ENCODE assay signal across 9 cellular contexts in the genomic region with DNA sequence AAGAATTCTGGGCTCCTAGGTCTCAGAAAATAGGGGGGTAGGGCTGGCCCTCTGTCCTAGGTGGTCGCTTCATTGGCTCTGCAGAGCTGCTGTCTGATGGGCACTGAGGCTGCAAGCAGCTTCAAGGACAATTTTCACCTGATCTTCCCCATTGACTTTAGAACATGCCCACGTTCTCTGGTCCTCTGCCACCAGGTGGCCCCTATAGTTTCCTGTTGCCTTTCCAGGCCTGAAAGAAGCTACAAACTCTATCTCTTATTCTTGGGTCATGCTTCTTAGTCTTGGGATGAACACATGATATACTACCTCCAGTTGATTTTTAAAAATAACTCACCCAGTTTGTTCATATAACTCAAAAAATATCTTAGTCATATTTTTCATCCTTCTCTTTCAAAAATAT. TPM values are rescaled to one million over a fixed set of nuclear protein-coding genes. Genes with fewer than 3 reads are reported as not detected.
A peak's percentile ranks its signal among the peaks of the same experiment; 100 is the strongest.
DNase-seq lines count a peak whose midpoint lies in the region; ATAC-seq and TF ChIP-seq lines count a peak whose summit lies in the region.
"Had no signal": no experiment of that assay in that cellular context is flagged by ENCODE, and none has a peak within 500 bp of the region (broad histone marks: within the 10 kb centered on the region; RNA-seq: fewer than 3 reads in every experiment).

No MANE protein-coding gene starts in this region.

- peak; percentile 53 for ATAC-seq in activated T-helper 17 cell treated with anti-CD3 and anti-CD28 coated beads, Interleukin-2, amount 50 U/mL, for 72 hours (replicated peaks)
- ATAC-seq in HG02852 (IDR thresholded peaks at IDR 0.05; ENCODE audit: unreplicated experiment) (no peak), gastroesophageal sphincter (no peak)

- H3K27ac ChIP-seq in AG04450 (ENCODE audit: low read depth, low read length): no peak overlapping the region
- no peak overlapping the region for H3K27ac ChIP-seq in gastroesophageal sphincter

- H3K4me1 Mint-ChIP-seq in activated T-helper 17 cell treated with anti-CD3 and anti-CD28 coated beads, Interleukin-2, amount 50 U/mL, for 72 hours: no peaks in the 10 kb centered on the region

- H3K9me3 ChIP-seq in AG04450 (ENCODE audit: control insufficient read depth, insufficient read depth, low read length) (no peaks in the 10 kb centered on the region; the same call in 1 of the 2 replicates), gastroesophageal sphincter (no peaks in the 10 kb centered on the region)

- no peaks in the 10 kb centered on the region for H3K4me1 ChIP-seq in gastroesophageal sphincter

- H3K36me3 ChIP-seq in gastroesophageal sphincter: no peaks in the 10 kb centered on the region

- no peak overlapping the region for H3K4me3 Mint-ChIP-seq in activated T-helper 17 cell treated with anti-CD3 and anti-CD28 coated beads, Interleukin-2, amount 50 U/mL, for 72 hours
- H3K4me3 Mint-ChIP-seq: stimulated activated naive CD8-positive, alpha-beta T cell treated with anti-CD3 and anti-CD28 coated beads, Interleukin-15, Interleukin-2, amounts not matched to agents 100 ng/mL and 50 ng/mL, for 24 hours had no signal

- peaks cover 5% of the 10 kb centered on the region for H3K27me3 Mint-ChIP-seq in activated T-helper 17 cell treated with anti-CD3 and anti-CD28 coated beads, Interleukin-2, amount 50 U/mL, for 72 hours

- TF ChIP-seq EP300 in gastroesophageal sphincter (IDR thresholded peaks at IDR 0.05): no peak

- POLR2A ChIA-PET in AG04450 (lab: Yijun Ruan, JAX): no interaction called here

- TF ChIP-seq CTCF in AG04450 (IDR thresholded peaks at IDR 0.05; ENCODE audit: low read depth, low read length): peak; percentile 37
- peak; percentile 64 for TF ChIP-seq CTCF in GM12873 (IDR thresholded peaks at IDR 0.05; ENCODE audit: insufficient read depth, low read depth, low read length, missing control alignments)
- TF ChIP-seq CTCF in gastroesophageal sphincter (IDR thresholded peaks at IDR 0.05): peak in 1 of 4 experiments; percentile 19

- 60% methylated on average over 2 of the region's 2 CpGs for WGBS in gastroesophageal sphincter (ENCODE audit: low coverage in 1 of 2), 2 donors

- DNase-seq in AG04450 (ENCODE audit: low read depth, low spot score): no peak
- peak; percentile 45 for DNase-seq in NCI-H748 (lab: John Stamatoyannopoulos, UW; ENCODE audit: unreplicated experiment)
- DNase-seq in kidney glomerular epithelial cell (lab: John Stamatoyannopoulos, UW): peak; percentile 24
- peak; percentile 18 for DNase-seq in superior temporal gyrus (ENCODE audit: extremely low spot score)

- no peaks in the 10 kb centered on the region for H3K27me3 ChIP-seq in AG04450 (ENCODE audit: control insufficient read depth, insufficient read depth, low read length)
- peaks cover 9% of the 10 kb centered on the region for H3K27me3 ChIP-seq in gastroesophageal sphincter

- no peaks in the 10 kb centered on the region for H3K9me3 Mint-ChIP-seq in activated T-helper 17 cell treated with anti-CD3 and anti-CD28 coated beads, Interleukin-2, amount 50 U/mL, for 72 hours
- H3K9me3 Mint-ChIP-seq: stimulated activated naive CD8-positive, alpha-beta T cell treated with anti-CD3 and anti-CD28 coated beads, Interleukin-15, Interleukin-2, amounts not matched to agents 100 ng/mL and 50 ng/mL, for 24 hours had no signal

- H3K4me3 ChIP-seq in AG04450 (ENCODE audit: low read depth, low read length): no peak overlapping the region
- H3K4me3 ChIP-seq in gastroesophageal sphincter: no peak overlapping the region

- no peaks in the 10 kb centered on the region for H3K36me3 Mint-ChIP-seq in activated T-helper 17 cell treated with anti-CD3 and anti-CD28 coated beads, Interleukin-2, amount 50 U/mL, for 72 hours (ENCODE audit: low read depth)

- no peak overlapping the region for H3K27ac Mint-ChIP-seq in activated T-helper 17 cell treated with anti-CD3 and anti-CD28 coated beads, Interleukin-2, amount 50 U/mL, for 72 hours

- CTCF ChIA-PET in AG04450 (lab: Charles Lee): interaction anchor here (0.5 to 0.6 kb wide), 2 partner anchors 28 to 255 kb away, joined by 3 to 4 read pairs; no protein-coding TSS in a partner anchor

- no peak for TF ChIP-seq POLR2A in gastroesophageal sphincter (IDR thresholded peaks at IDR 0.05)

RNA-seq across cellular contexts. Expression of a gene that starts 26.3 kb away (rescaled TPM):
- polyA plus RNA-seq in AG04450 (2011; rRNA removed): not detected in 2 replicates
- not detected in 2 replicates for polyA minus RNA-seq in AG04450 (2011; rRNA and poly(A)+ RNA removed)
- not detected for total RNA-seq in activated T-helper 17 cell treated with anti-CD3 and anti-CD28 coated beads, Interleukin-2, amount 50 U/mL, for 72 hours
- total RNA-seq in gastroesophageal sphincter: not detected
